8 cellular contexts compared by ENCODE assay signal in genomic region chr2:231677632-231678104, GRCh38. TPM values are rescaled to one million over a fixed set of nuclear protein-coding genes. Genes with fewer than 3 reads are reported as not detected.
DNase-seq lines count a peak whose midpoint lies in the region; ATAC-seq and TF ChIP-seq lines count a peak whose summit lies in the region.

No MANE protein-coding gene starts in this region.

- no peaks in the 10 kb centered on the region for H3K36me3 ChIP-seq in CD4-positive, alpha-beta memory T cell (ENCODE audit: insufficient read depth, low read length)

- peaks cover 3 to 14% (median 7%) of the 10 kb centered on the region in 4 donors for H3K4me1 Mint-ChIP-seq in CD4-positive, alpha-beta memory T cell

- DNase-seq in CD4-positive, alpha-beta memory T cell: peak; percentile 81 to 85 (median 84)
- DNase-seq in NCI-H82 (lab: John Stamatoyannopoulos, UW) (peak; percentile 92), dorsolateral prefrontal cortex (peak; percentile 73 to 93 (median 83)), medulla oblongata (ENCODE audit: extremely low spot score) (peak; percentile 95)
- DNase-seq in activated CD4-positive, alpha-beta T cell treated with anti-CD3 and anti-CD28 coated beads, Interleukin-2, amount 50 U/mL, for 4 hours: peak; percentile 80 to 84
- peak; percentile 66 to 75 for DNase-seq in stimulated activated CD8-positive, alpha-beta memory T cell treated with anti-CD3 and anti-CD28 coated beads, Interleukin-2, amount 100 ng/mL, for 1 hour (ENCODE audit: low read depth in 2 of 2)

- no peaks in the 10 kb centered on the region for H3K36me3 Mint-ChIP-seq in CD4-positive, alpha-beta memory T cell

- peaks cover 0 to 2% (median 0%) of the 10 kb centered on the region in 8 donors for H3K9me3 Mint-ChIP-seq in CD4-positive, alpha-beta memory T cell

- TF ChIP-seq CTCF in dorsolateral prefrontal cortex (IDR thresholded peaks at IDR 0.05 in 54 of 56, conservative IDR thresholded peaks at IDR 0.05 in 2 of 56; ENCODE audit: low read depth in 1 of 56, partially characterized antibody in 56 of 56): peak; percentile 89 to 99 (median 96)

- intact Hi-C loops in CD4-positive, alpha-beta memory T cell (cut with micrococcal nuclease): loop anchor here (1.0 kb wide), 5 partner anchors 10 to 109 kb away; partner anchors contain the start of gene COPS7B
- intact Hi-C loops in dorsolateral prefrontal cortex (cut with DNase I): loop anchor here in 1 of 2 donors (1.0 to 10.0 kb wide), 2 partner anchors 38 to 163 kb away; no protein-coding TSS in a partner anchor

- CTCF ChIA-PET in CD4-positive, alpha-beta memory T cell (lab: Charles Lee; ENCODE audit: partially characterized antibody): interaction anchor here (0.8 to 21.7 kb wide), 25 partner anchors 8 to 621 kb away, joined by 3 to 742 read pairs (median 6); partner anchors contain the start of gene PTMA

- H3K4me3 ChIP-seq in CD4-positive, alpha-beta memory T cell (ENCODE audit: low read length in 2 of 2): no peak overlapping the region
- peak overlapping the region in 4 of 59 donors; percentile 10 to 21 (median 20) for H3K4me3 ChIP-seq in dorsolateral prefrontal cortex

- peak overlapping the region in 1 of 8 donors; percentile 15 for H3K4me3 Mint-ChIP-seq in CD4-positive, alpha-beta memory T cell

- peak overlapping the region in 1 of 7 donors; percentile 3 for H3K27ac Mint-ChIP-seq in CD4-positive, alpha-beta memory T cell

- no peak overlapping the region for H3K27ac ChIP-seq in CD4-positive, alpha-beta memory T cell (ENCODE audit: low read depth, low read length)
- peak overlapping the region in 56 of 59 donors; percentile 8 to 100 (median 71) for H3K27ac ChIP-seq in dorsolateral prefrontal cortex

- ATAC-seq in HG03354 (IDR thresholded peaks at IDR 0.05; ENCODE audit: poor library complexity, severe bottlenecking, unreplicated experiment) (peak; percentile 24), GM19035 (IDR thresholded peaks at IDR 0.05; ENCODE audit: unreplicated experiment) (no peak)

- POLR2A ChIA-PET in CD4-positive, alpha-beta memory T cell (lab: Charles Lee; ENCODE audit: partially characterized antibody): interaction anchor here (0.8 to 7.9 kb wide), 5 partner anchors 16 to 160 kb away, joined by 3 to 136 read pairs (median 49); partner anchors contain the start of gene PTMA

- no peaks in the 10 kb centered on the region for H3K9me3 ChIP-seq in CD4-positive, alpha-beta memory T cell (ENCODE audit: control insufficient read depth in 1 of 2, low read length in 2 of 2)

- H3K27me3 Mint-ChIP-seq in CD4-positive, alpha-beta memory T cell: peaks cover 13 to 16% of the 10 kb centered on the region in 2 donors

- H3K4me1 ChIP-seq in CD4-positive, alpha-beta memory T cell (ENCODE audit: insufficient read depth, low read length): peaks cover 10% of the 10 kb centered on the region

- H3K27me3 ChIP-seq in CD4-positive, alpha-beta memory T cell (ENCODE audit: insufficient read depth, low read length): peaks cover under 1% of the 10 kb centered on the region
- H3K27me3 ChIP-seq in dorsolateral prefrontal cortex: no peaks in the 10 kb centered on the region

RNA-seq across cellular contexts. Expression of gene PTMA, which starts 30.7 kb away (rescaled TPM):
- 1,000 to 10,000 TPM in 1 of 2 experiments, 100 to 1,000 TPM in 1; 974 to 1,069 TPM for total RNA-seq in CD4-positive, alpha-beta memory T cell
- polyA plus RNA-seq in CD4-positive, alpha-beta memory T cell: 1,000 to 10,000 TPM; 1,347 to 1,836 TPM
- total RNA-seq in dorsolateral prefrontal cortex: 1,000 to 10,000 TPM in 1 of 120 experiments, 100 to 1,000 TPM in 119; 326 to 1,103 (median 509) TPM
